ENCODE assay signal across 10 cellular contexts in the genomic region with DNA sequence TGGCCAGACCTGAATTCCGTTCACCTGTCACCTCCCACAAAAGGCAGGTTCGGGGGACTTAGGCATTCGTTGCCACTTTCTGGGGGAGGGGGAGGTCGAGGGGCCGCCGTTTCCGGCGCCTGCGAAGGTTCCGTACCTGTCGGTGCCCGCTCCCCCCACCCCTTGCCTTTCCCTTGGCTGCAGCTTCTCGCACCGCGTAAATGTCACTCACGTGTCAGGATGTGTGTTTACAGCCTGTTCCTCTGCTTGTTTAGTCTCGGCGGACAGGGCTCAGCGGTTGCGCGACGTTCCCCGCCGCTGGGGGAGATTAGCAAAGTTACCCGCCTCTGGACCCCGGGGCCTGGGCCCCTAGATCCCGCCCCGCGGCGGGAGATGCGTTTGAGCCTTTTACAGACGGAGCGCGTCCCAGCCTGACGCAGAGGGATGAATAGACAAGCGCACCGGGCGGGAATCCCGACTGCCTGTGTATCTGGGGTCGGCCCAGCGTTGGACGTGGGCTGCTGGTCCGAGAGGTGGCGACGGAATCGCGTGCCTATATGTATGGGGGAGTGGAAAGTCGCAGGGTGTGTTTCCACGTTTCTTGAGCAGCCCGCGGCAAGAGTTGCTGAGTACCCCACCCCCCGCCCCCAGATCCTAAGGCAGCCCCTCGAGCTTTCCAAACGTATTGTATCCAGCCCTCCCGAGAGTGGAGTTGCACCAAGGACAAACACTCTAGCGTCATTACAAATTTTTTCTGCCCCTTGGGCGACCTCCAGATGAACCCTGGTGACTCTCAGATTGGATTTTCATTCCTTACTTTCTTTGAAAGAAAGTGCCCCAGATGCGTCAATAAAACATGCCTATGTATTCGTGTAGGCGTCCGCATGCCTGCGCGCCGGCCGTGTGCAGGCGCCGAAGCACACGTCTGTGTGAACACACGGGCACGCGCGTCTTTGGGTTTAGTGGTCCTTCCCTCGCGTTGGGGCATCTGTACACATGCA. TPM values are rescaled to one million over a fixed set of nuclear protein-coding genes. Genes with fewer than 3 reads are reported as not detected.
A peak's percentile ranks its signal among the peaks of the same experiment; 100 is the strongest.
DNase-seq lines count a peak whose midpoint lies in the region; ATAC-seq and TF ChIP-seq lines count a peak whose summit lies in the region.
"Had no signal": no experiment of that assay in that cellular context is flagged by ENCODE, and none has a peak within 500 bp of the region (broad histone marks: within the 10 kb centered on the region; RNA-seq: fewer than 3 reads in every experiment).

No MANE protein-coding gene starts in this region.

- no peaks in the 10 kb centered on the region for H3K9me3 Mint-ChIP-seq in T-helper 2 cell treated with Interferon-gamma antibody and Interleukin-4, amounts not matched to agents 5 μg/mL and 100 μg/mL, for 36 hours

- H3K9me3 ChIP-seq in trophoblast cell (ENCODE audit: insufficient read depth, low read depth, low read length): peaks cover 1% of the 10 kb centered on the region
- H3K9me3 ChIP-seq in left lung: no peaks in the 10 kb centered on the region

- H3K4me3 ChIP-seq in trophoblast cell (ENCODE audit: low read depth, low read length): peak overlapping the region; percentile 37
- no peak overlapping the region for H3K4me3 ChIP-seq in left lung

- H4K12ac ChIP-seq in trophoblast cell (ENCODE audit: low read depth, low read length): no peak overlapping the region

- no peak overlapping the region for H3K27ac ChIP-seq in trophoblast cell (ENCODE audit: low read depth, low read length)
- H3K27ac ChIP-seq in left lung: no peak overlapping the region

- no peak overlapping the region for H4K91ac ChIP-seq in trophoblast cell (ENCODE audit: low read depth, low read length)

- peaks cover 1% of the 10 kb centered on the region for H3K36me3 Mint-ChIP-seq in T-helper 2 cell treated with Interferon-gamma antibody and Interleukin-4, amounts not matched to agents 5 μg/mL and 100 μg/mL, for 36 hours (ENCODE audit: low read depth)

- no peak overlapping the region for H2AFZ ChIP-seq in trophoblast cell (ENCODE audit: insufficient read depth, low read length, poor library complexity)

- H3K18ac ChIP-seq in trophoblast cell (ENCODE audit: low read length): no peak overlapping the region

- H3K4me1 ChIP-seq in trophoblast cell (ENCODE audit: control insufficient read depth in 1 of 2, insufficient read depth in 2 of 2, low read length in 2 of 2) (peaks cover 13 to 26% of the 10 kb centered on the region in 2 experiments), left lung (peaks cover 4 to 49% of the 10 kb centered on the region in 2 donors)

- no peak overlapping the region for H3K9ac ChIP-seq in trophoblast cell (ENCODE audit: low read length)

- intact Hi-C loops in left lung (cut with DNase I): no loop called here

- no peak overlapping the region for H3K4me3 Mint-ChIP-seq in T-helper 2 cell treated with Interferon-gamma antibody and Interleukin-4, amounts not matched to agents 5 μg/mL and 100 μg/mL, for 36 hours

- H3K14ac ChIP-seq in trophoblast cell (ENCODE audit: low read length): no peak overlapping the region

- no peak for TF ChIP-seq CTCF in left lung (IDR thresholded peaks at IDR 0.05)

- no peak overlapping the region for H2BK120ac ChIP-seq in trophoblast cell (ENCODE audit: insufficient read depth, low read length, poor library complexity)

- no peaks in the 10 kb centered on the region for H3K4me1 Mint-ChIP-seq in T-helper 2 cell treated with Interferon-gamma antibody and Interleukin-4, amounts not matched to agents 5 μg/mL and 100 μg/mL, for 36 hours (ENCODE audit: low read depth)

- no peak overlapping the region for H3K23ac ChIP-seq in trophoblast cell (ENCODE audit: low read length)

- H3K4me2 ChIP-seq in trophoblast cell (ENCODE audit: low read length): peak overlapping the region; percentile 64

- H3K36me3 ChIP-seq in trophoblast cell (ENCODE audit: control insufficient read depth in 1 of 2, insufficient read depth in 2 of 2, low read length in 2 of 2): no peaks in the 10 kb centered on the region
- no peaks in the 10 kb centered on the region for H3K36me3 ChIP-seq in left lung

- peaks cover 86% of the 10 kb centered on the region for H3K27me3 ChIP-seq in trophoblast cell (ENCODE audit: insufficient read depth, low read length)
- H3K27me3 ChIP-seq in left lung: peaks cover 98 to 100% of the 10 kb centered on the region in 2 donors

- WGBS in trophoblast cell (ENCODE audit: extremely low coverage, insufficient coverage, insufficient read length): no CpG with 5 or more reads among the region's 74 CpGs

- no peak overlapping the region for H2AK5ac ChIP-seq in trophoblast cell (ENCODE audit: low read length)

- peaks cover 75% of the 10 kb centered on the region for H3K27me3 Mint-ChIP-seq in T-helper 2 cell treated with Interferon-gamma antibody and Interleukin-4, amounts not matched to agents 5 μg/mL and 100 μg/mL, for 36 hours (ENCODE audit: low read depth)

- ATAC-seq in left lung (no peak), GM19467 (IDR thresholded peaks at IDR 0.05; ENCODE audit: unreplicated experiment) (no peak)

- no peak overlapping the region for H2BK5ac ChIP-seq in trophoblast cell (ENCODE audit: low read depth, low read length, poor library complexity)

- H3K79me2 ChIP-seq in trophoblast cell (ENCODE audit: control insufficient read depth, insufficient read depth, low read length, poor library complexity): no peaks in the 10 kb centered on the region

- H3K27ac Mint-ChIP-seq in T-helper 2 cell treated with Interferon-gamma antibody and Interleukin-4, amounts not matched to agents 5 μg/mL and 100 μg/mL, for 36 hours: peak overlapping the region; percentile 53

- H3K79me1 ChIP-seq in trophoblast cell (ENCODE audit: low read length): no peaks in the 10 kb centered on the region

- no peak overlapping the region for H3K4ac ChIP-seq in trophoblast cell (ENCODE audit: low read depth, low read length)

- H2BK12ac ChIP-seq in trophoblast cell (ENCODE audit: low read length): no peak overlapping the region

- H4K8ac ChIP-seq in trophoblast cell (ENCODE audit: low read depth, low read length): no peak overlapping the region

- no peak for DNase-seq in T-helper 2 cell treated with Interferon-gamma antibody and Interleukin-4, amounts not matched to agents 5 μg/mL and 100 μg/mL, for 36 hours (ENCODE audit: low spot score)
- no peak for DNase-seq in T-helper 2 cell
- DNase-seq in M059J (ENCODE audit: low read depth): peak; percentile 27
- DNase-seq in astrocyte of the hippocampus (ENCODE audit: low read depth, low spot score): peak; percentile 58
- DNase-seq in trophoblast cell: no peak
- DNase-seq in left lung: no peak
- no peak for DNase-seq in cerebellar cortex (ENCODE audit: low spot score)

RNA-seq across cellular contexts. Expression of a gene that starts 2.4 kb away (rescaled TPM):
- total RNA-seq in M059J (2014; rRNA removed; shearing (Covaris generic)): 2.9 and 5.3 TPM in 2 replicates
- polyA plus RNA-seq in trophoblast cell (2013): 0.21 and 0.32 TPM in 2 replicates
- total RNA-seq in left lung: not detected
- total RNA-seq: fibroblast of lung, posterior vena cava had no signal
- polyA plus RNA-seq: fibroblast of lung had no signal

Comparison
In these comparisons a context has a peak if more than half of its experiments do, and no peak if none do; other contexts are left out.
1. DNase-seq: peak in M059J (single experiment) and astrocyte of the hippocampus (single experiment); none in T-helper 2 cell treated with Interferon-gamma antibody and Interleukin-4, amounts not matched to agents 5 μg/mL and 100 μg/mL, for 36 hours (single experiment), T-helper 2 cell (0 of 5), trophoblast cell (0 of 2), left lung (0 of 2) and cerebellar cortex (single experiment).